24 cellular contexts compared by ENCODE assay signal in genomic region chr1:35178874-35179380, GRCh38. TPM values are rescaled to one million over a fixed set of nuclear protein-coding genes. Genes with fewer than 3 reads are reported as not detected.
A peak's percentile ranks its signal among the peaks of the same experiment; 100 is the strongest.
DNase-seq lines count a peak whose midpoint lies in the region; ATAC-seq and TF ChIP-seq lines count a peak whose summit lies in the region.
"Had no signal": no experiment of that assay in that cellular context is flagged by ENCODE, and none has a peak within 500 bp of the region (broad histone marks: within the 10 kb centered on the region; RNA-seq: fewer than 3 reads in every experiment).

No MANE protein-coding gene starts in this region.

- H3K36me3 ChIP-seq in Caco-2 (ENCODE audit: control insufficient read depth, insufficient read depth, low read length) (no peaks in the 10 kb centered on the region; the same call in 1 of the 2 replicates), HUES48 (ENCODE audit: control insufficient read depth, insufficient read depth, low read length) (peaks cover 91% of the 10 kb centered on the region), endodermal cell (ENCODE audit: control insufficient read depth, insufficient read depth, low read length) (peaks cover 89% of the 10 kb centered on the region)

- H3K9me3 ChIP-seq in Caco-2 = no peaks in the 10 kb centered on the region
- H3K9me3 ChIP-seq in HUES48 (ENCODE audit: control insufficient read depth, insufficient read depth, low read length) = no peaks in the 10 kb centered on the region
- H3K9me3 ChIP-seq in endodermal cell (ENCODE audit: control insufficient read depth, low read length) = no peaks in the 10 kb centered on the region
- H3K9me3 ChIP-seq: colonic mucosa, HAP-1, sigmoid colon had no signal

- no peak overlapping the region for H3K9ac ChIP-seq in HUES48 (ENCODE audit: low read depth, low read length)
- H3K9ac ChIP-seq in endodermal cell (ENCODE audit: extremely low read depth, low read length, poor library complexity, severe bottlenecking) = peak overlapping the region; percentile 0

- H3K27me3 Mint-ChIP-seq in Caco-2 (ENCODE audit: insufficient read depth, unreplicated experiment) (no peaks in the 10 kb centered on the region), endodermal cell (ENCODE audit: insufficient read depth) (no peaks in the 10 kb centered on the region), nephron (ENCODE audit: low read depth) (no peaks in the 10 kb centered on the region), osteocyte (ENCODE audit: unreplicated experiment) (no peaks in the 10 kb centered on the region)
- H3K27me3 Mint-ChIP-seq: activated B cell treated with CpG ODN at 0.5 μM for 24 hours; activated naive CD8-positive, alpha-beta T cell treated with anti-CD3 and anti-CD28 coated beads, Interleukin-2, amount 10 ng/mL, durations not matched to agents 7 days and 5 days; CD8-positive, alpha-beta memory T cell had no signal

- H3K4me1 ChIP-seq in Caco-2 = peaks cover 39% of the 10 kb centered on the region
- peaks cover 11% of the 10 kb centered on the region; the same call in 1 of the 2 replicates for H3K4me1 ChIP-seq in HUES48 (ENCODE audit: control insufficient read depth, insufficient read depth, low read length)
- H3K4me1 ChIP-seq in endodermal cell (ENCODE audit: control insufficient read depth, insufficient read depth, low read length) = peaks cover 11% of the 10 kb centered on the region
- H3K4me1 ChIP-seq: colonic mucosa had no signal

- peaks cover 14% of the 10 kb centered on the region for H3K4me1 Mint-ChIP-seq in Caco-2 (ENCODE audit: low read depth, unreplicated experiment)
- peaks cover 57% of the 10 kb centered on the region for H3K4me1 Mint-ChIP-seq in endodermal cell
- peaks cover 38% of the 10 kb centered on the region for H3K4me1 Mint-ChIP-seq in nephron
- peaks cover 8% of the 10 kb centered on the region for H3K4me1 Mint-ChIP-seq in osteocyte (ENCODE audit: unreplicated experiment)

- BruUV-seq in Caco-2 (replicated peaks; lab: Mats Ljungman, UMichigan) = no TSS peak

- H3K27ac Mint-ChIP-seq in Caco-2 (ENCODE audit: unreplicated experiment) = peak overlapping the region; percentile 50
- peak overlapping the region; percentile 87 for H3K27ac Mint-ChIP-seq in endodermal cell
- peak overlapping the region in 2 of 3 experiments; percentile 21 to 92 for H3K27ac Mint-ChIP-seq in nephron
- no peak overlapping the region for H3K27ac Mint-ChIP-seq in osteocyte (ENCODE audit: unreplicated experiment)
- H3K27ac Mint-ChIP-seq: activated naive CD8-positive, alpha-beta T cell treated with anti-CD3 and anti-CD28 coated beads, Interleukin-2, amount 10 ng/mL, durations not matched to agents 7 days and 5 days had no signal

- TF ChIP-seq CTCF in Caco-2 (IDR thresholded peaks at IDR 0.05; ENCODE audit: insufficient read depth in 1 of 2, low read depth in 1 of 2, low read length in 1 of 2, severe bottlenecking in 1 of 2, unreplicated experiment in 1 of 2) (no peak), endodermal cell (conservative IDR thresholded peaks at IDR 0.05) (no peak), nephron (IDR thresholded peaks at IDR 0.05; ENCODE audit: unreplicated experiment in 3 of 3) (no peak), osteocyte (IDR thresholded peaks at IDR 0.05) (no peak)

- H3K4me3 ChIP-seq in Caco-2 (ENCODE audit: low read depth, low read length) (no peak overlapping the region), HUES48 (ENCODE audit: low read depth, low read length) (no peak overlapping the region), endodermal cell (ENCODE audit: low read length) (peak overlapping the region; percentile 61)
- H3K4me3 ChIP-seq: colonic mucosa, HAP-1, sigmoid colon had no signal

- POLR2A ChIA-PET in Caco-2 (lab: Charles Lee) = interaction anchor here (0.6 kb wide), 1 partner anchor 14 kb away, joined by 3 read pairs; the partner anchor contains the start of gene SFPQ

- CTCF ChIA-PET in Caco-2 (lab: Charles Lee) = no interaction called here

- H3K9me3 Mint-ChIP-seq in Caco-2 (ENCODE audit: unreplicated experiment) (no peaks in the 10 kb centered on the region), endodermal cell (no peaks in the 10 kb centered on the region), nephron (no peaks in the 10 kb centered on the region), osteocyte (ENCODE audit: unreplicated experiment) (no peaks in the 10 kb centered on the region)
- H3K9me3 Mint-ChIP-seq: activated B cell treated with CpG ODN at 0.5 μM for 24 hours; activated naive CD8-positive, alpha-beta T cell treated with anti-CD3 and anti-CD28 coated beads, Interleukin-2, amount 10 ng/mL, durations not matched to agents 7 days and 5 days; CD8-positive, alpha-beta memory T cell; T-helper 2 cell treated with Interferon-gamma antibody and Interleukin-4, amounts not matched to agents 5 μg/mL and 100 μg/mL, for 36 hours had no signal

- H3K27me3 ChIP-seq in Caco-2 (replicated peaks; ENCODE audit: control insufficient read depth, insufficient read depth, low read length) (no peaks in the 10 kb centered on the region), HUES48 (ENCODE audit: control insufficient read depth, insufficient read depth, low read length) (no peaks in the 10 kb centered on the region), endodermal cell (ENCODE audit: control insufficient read depth, insufficient read depth, low read length, poor library complexity, severe bottlenecking) (no peaks in the 10 kb centered on the region)
- H3K27me3 ChIP-seq: colonic mucosa, sigmoid colon had no signal

- H3K4me3 Mint-ChIP-seq in Caco-2 (ENCODE audit: unreplicated experiment) = peak overlapping the region; percentile 54
- no peak overlapping the region for H3K4me3 Mint-ChIP-seq in endodermal cell
- H3K4me3 Mint-ChIP-seq in nephron = no peak overlapping the region
- no peak overlapping the region for H3K4me3 Mint-ChIP-seq in osteocyte (ENCODE audit: unreplicated experiment)
- H3K4me3 Mint-ChIP-seq: activated B cell treated with CpG ODN at 0.5 μM for 24 hours; activated naive CD8-positive, alpha-beta T cell treated with anti-CD3 and anti-CD28 coated beads, Interleukin-2, amount 10 ng/mL, durations not matched to agents 7 days and 5 days; CD8-positive, alpha-beta memory T cell; T-helper 2 cell treated with Interferon-gamma antibody and Interleukin-4, amounts not matched to agents 5 μg/mL and 100 μg/mL, for 36 hours had no signal

- DNase-seq in Caco-2 (peak; percentile 50 to 63), endodermal cell (no peak), osteocyte (ENCODE audit: extremely low spot score, unreplicated experiment) (no peak), DMS153 (lab: John Stamatoyannopoulos, UW) (no peak)
- DNase-seq in activated CD8-positive, alpha-beta memory T cell treated with anti-CD3 and anti-CD28 coated beads, Interleukin-2, amount 50 U/mL, for 48 hours = no peak
- DNase-seq: activated B cell treated with CpG ODN at 0.5 μM for 24 hours; activated CD8-positive, alpha-beta memory T cell treated with anti-CD3 and anti-CD28 coated beads for 24 hours; activated naive CD8-positive, alpha-beta T cell treated with anti-CD3 and anti-CD28 coated beads, Interleukin-2, amount 10 ng/mL, durations not matched to agents 7 days and 5 days; CD8-positive, alpha-beta memory T cell; colonic mucosa; DMS79 treated with DMSO at 0.1 percent for 48 hours; head of caudate nucleus; Kasumi-1; NCI-H1092; NCI-H1930; NCI-H226; sigmoid colon; stimulated activated naive CD4-positive, alpha-beta T cell treated with Interleukin-2 at 50 U/mL for 16 hours had no signal

- ATAC-seq in GM21825 (IDR thresholded peaks at IDR 0.05; ENCODE audit: unreplicated experiment) = no peak
- ATAC-seq: Panc1 had no signal

- intact Hi-C loops in Caco-2 (cut with micrococcal nuclease; ENCODE audit: unreplicated experiment) = no loop called here

- H3K36me3 Mint-ChIP-seq in Caco-2 (ENCODE audit: insufficient read depth, unreplicated experiment) (peaks cover 99% of the 10 kb centered on the region), endodermal cell (ENCODE audit: low read depth) (peaks cover 87% of the 10 kb centered on the region), nephron (ENCODE audit: low read depth) (peaks cover 97% of the 10 kb centered on the region), osteocyte (ENCODE audit: unreplicated experiment) (peaks cover 74% of the 10 kb centered on the region)

- WGBS in endodermal cell (ENCODE audit: insufficient coverage in 1 of 2, insufficient read length in 1 of 2), 2 experiments = 73 to 91% methylated on average over 2 of the region's 2 CpGs

- H3K27ac ChIP-seq in HUES48 (ENCODE audit: low read depth, low read length) (peak overlapping the region; percentile 69), endodermal cell (ENCODE audit: low read depth, low read length) (no peak overlapping the region)
- H3K27ac ChIP-seq: colonic mucosa, sigmoid colon had no signal

RNA-seq across cellular contexts. Expression of gene SFPQ, which starts 14.0 kb away (rescaled TPM):
- total RNA-seq in Caco-2 (2022) (274 and 285 TPM in 2 replicates), endodermal cell (100 to 1,000 TPM; 350 to 491 TPM), osteocyte (231 and 241 TPM in 2 replicates)
- polyA plus RNA-seq in endodermal cell (2013, experiment 1 of 2) = 290 TPM
- 263 TPM for polyA plus RNA-seq in endodermal cell (2013, experiment 2 of 2)

Comparison
In these comparisons a context has a peak if more than half of its experiments do, and no peak if none do; other contexts are left out.
1. DNase-seq: peak in Caco-2 (2 of 2); none in endodermal cell (single experiment), osteocyte (single experiment), DMS153 (single experiment) and activated CD8-positive, alpha-beta memory T cell treated with anti-CD3 and anti-CD28 coated beads, Interleukin-2, amount 50 U/mL, for 48 hours (single experiment).